Comparison of ENCODE assay signal across 10 cellular contexts in the genomic region with DNA sequence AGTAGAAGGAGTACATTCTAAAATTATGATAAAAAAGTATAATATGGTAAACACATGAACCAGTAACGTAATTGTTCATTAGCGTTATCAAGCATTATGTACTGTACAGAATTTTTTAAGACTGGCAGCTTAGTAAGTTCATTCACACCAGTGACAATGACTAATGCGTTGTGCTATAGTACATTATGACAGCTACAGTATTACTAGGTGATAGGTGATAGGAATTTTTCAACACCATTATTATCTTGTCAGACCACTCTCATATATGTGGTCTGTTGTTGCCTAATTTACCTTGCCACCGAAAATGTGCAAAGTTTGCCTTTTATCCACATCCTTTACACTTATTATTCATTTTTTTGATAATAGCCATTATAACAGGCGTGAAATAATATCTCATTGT.
"Had no signal": no experiment of that assay in that cellular context is flagged by ENCODE, and none has a peak within 500 bp of the region (broad histone marks: within the 10 kb centered on the region; RNA-seq: fewer than 3 reads in every experiment).

No MANE protein-coding gene starts in this region.

- H3K9me3 Mint-ChIP-seq: GM23338, H9, HFFc6 had no signal

- H3K4me3 Mint-ChIP-seq: GM23338, H9, HFFc6, IgD-negative memory B cell had no signal

- H3K36me3 Mint-ChIP-seq: IgD-negative memory B cell had no signal

- H3K4me2 ChIP-seq: GM23338 had no signal

- H3K4me1 Mint-ChIP-seq: H9, IgD-negative memory B cell had no signal

- H3K27me3 Mint-ChIP-seq: IgD-negative memory B cell had no signal

- H3K4me3 ChIP-seq: GM23338 had no signal

- DNase-seq: H9, HCEC 1CT, HFFc6, KBM-7 had no signal

- H3K27ac Mint-ChIP-seq: GM23338, H9, HFFc6, IgD-negative memory B cell had no signal

- FAIRE-seq: H1, H54, HepG2 had no signal

- H3K27ac ChIP-seq: HL-60 had no signal

- H2AFZ ChIP-seq: GM23338 had no signal
